ENCODE assay signal across 13 cellular contexts in genomic region chr5:151023651-151024050, GRCh38. TPM values are rescaled to one million over a fixed set of nuclear protein-coding genes. Genes with fewer than 3 reads are reported as not detected.
DNase-seq lines count a peak whose midpoint lies in the region; ATAC-seq and TF ChIP-seq lines count a peak whose summit lies in the region.
"Had no signal": no experiment of that assay in that cellular context is flagged by ENCODE, and none has a peak within 500 bp of the region (broad histone marks: within the 10 kb centered on the region; RNA-seq: fewer than 3 reads in every experiment).

No MANE protein-coding gene starts in this region.

- H3K9ac ChIP-seq in duodenal mucosa (ENCODE audit: low read depth in 1 of 2, low read length in 2 of 2), result no peak overlapping the region
- H3K9ac ChIP-seq in liver (ENCODE audit: low read depth in 1 of 2, low read length in 2 of 2), result no peak overlapping the region

- no peak for ATAC-seq in GM18907 (IDR thresholded peaks at IDR 0.05; ENCODE audit: unreplicated experiment)
- ATAC-seq: SK-N-SH treated with all-trans-retinoic acid at 6 μM for 48 hours had no signal

- H3K4me3 Mint-ChIP-seq in immature natural killer cell, result no peak overlapping the region

- TF ChIP-seq POLR2A in testis (IDR thresholded peaks at IDR 0.05), result no peak

- DNase-seq in M059J (ENCODE audit: low read depth) (peak; percentile 83), testis (peak; percentile 75), NCI-H510A treated with DMSO at 0.1 percent for 48 hours (lab: John Stamatoyannopoulos, UW) (no peak), immature natural killer cell (no peak), cortex of kidney (lab: John Stamatoyannopoulos, UW) (no peak)
- DNase-seq: islet precursor cell; NCI-H1105 treated with DMSO at 0.1 percent for 48 hours; stimulated activated CD4-positive, alpha-beta T cell treated with anti-CD3 and anti-CD28 coated beads, Interleukin-1b, Interleukin-23, amount 100 ng/mL, for 48 hours had no signal

- H3K27ac Mint-ChIP-seq in immature natural killer cell, result peak overlapping the region in 1 of 6 donors; percentile 31

- H3K27ac ChIP-seq in duodenal mucosa (ENCODE audit: low read depth, low read length), result peak overlapping the region; percentile 80
- peak overlapping the region; percentile 83 to 89 for H3K27ac ChIP-seq in liver (ENCODE audit: low read depth in 1 of 2, low read length in 2 of 2)
- H3K27ac ChIP-seq in testis, result peak overlapping the region; percentile 75 to 85

- no peaks in the 10 kb centered on the region for H3K9me3 Mint-ChIP-seq in immature natural killer cell

- TF ChIP-seq CTCF in liver (IDR thresholded peaks at IDR 0.05; ENCODE audit: low read depth, low read length, missing input control) (no peak), testis (IDR thresholded peaks at IDR 0.05) (no peak)

- no peak for TF ChIP-seq RAD21 in liver (IDR thresholded peaks at IDR 0.05)

- H3K27me3 ChIP-seq in duodenal mucosa (ENCODE audit: control insufficient read depth in 1 of 2, insufficient read depth in 2 of 2, low read length in 2 of 2) (no peaks in the 10 kb centered on the region), liver (ENCODE audit: control insufficient read depth in 4 of 4, insufficient read depth in 4 of 4, low read length in 3 of 4) (no peaks in the 10 kb centered on the region), testis (no peaks in the 10 kb centered on the region)

- H3K36me3 Mint-ChIP-seq in immature natural killer cell, result peaks cover 3 to 22% (median 4%) of the 10 kb centered on the region in 3 donors

- WGBS in liver, result 59% methylated on average over 8 of the region's 8 CpGs
- 45 to 53% methylated on average over 7 to 8 of the region's 8 CpGs for WGBS in testis, 2 donors

- H3K4me1 ChIP-seq in duodenal mucosa (ENCODE audit: control insufficient read depth in 1 of 2, insufficient read depth in 2 of 2, low read length in 2 of 2) (peaks cover 29 to 47% of the 10 kb centered on the region in 2 donors), liver (ENCODE audit: control insufficient read depth in 4 of 4, insufficient read depth in 4 of 4, low read length in 3 of 4) (peaks cover 8 to 46% (median 25%) of the 10 kb centered on the region in 4 donors), testis (peaks cover 53% of the 10 kb centered on the region)

- intact Hi-C loops in testis (cut with DNase I; ENCODE audit: low total_unique reads), result no loop called here

- H3K36me3 ChIP-seq in duodenal mucosa (ENCODE audit: control insufficient read depth in 1 of 2, insufficient read depth in 2 of 2, low read length in 2 of 2) (peaks cover 12 to 30% of the 10 kb centered on the region in 2 donors), liver (ENCODE audit: control insufficient read depth in 4 of 4, insufficient read depth in 3 of 4, low read depth in 1 of 4, low read length in 3 of 4) (peaks cover 5 to 34% (median 29%) of the 10 kb centered on the region in 4 donors), testis (ENCODE audit: low read depth, missing control alignments) (no peaks in the 10 kb centered on the region)

- H3K4me1 Mint-ChIP-seq in immature natural killer cell, result peaks cover 21 to 22% of the 10 kb centered on the region in 2 donors

- H3K9me3 ChIP-seq in duodenal mucosa (ENCODE audit: control insufficient read depth in 1 of 2, low read length in 2 of 2) (no peaks in the 10 kb centered on the region), liver (ENCODE audit: control insufficient read depth in 4 of 4, low read length in 3 of 4) (no peaks in the 10 kb centered on the region), testis (no peaks in the 10 kb centered on the region)

- H3K4me3 ChIP-seq in duodenal mucosa (ENCODE audit: low read depth in 1 of 2, low read length in 2 of 2) (peak overlapping the region in 1 of 2 donors; percentile 38), liver (ENCODE audit: low read depth in 1 of 3, low read length in 3 of 3) (peak overlapping the region in 1 of 3 donors; percentile 8), testis (no peak overlapping the region)

- peaks cover 2% of the 10 kb centered on the region in 3 donors for H3K27me3 Mint-ChIP-seq in immature natural killer cell (ENCODE audit: low read depth in 3 of 3)

TF ChIP-seq in liver, 16 proteins besides CTCF, POLR2A, EP300 and RAD21:
- TF ChIP-seq NR2F2 (IDR thresholded peaks at IDR 0.05) (peak; percentile 32), MAX (IDR thresholded peaks at IDR 0.05) (no peak), FOXA2 (IDR thresholded peaks at IDR 0.05) (no peak), RXRA (IDR thresholded peaks at IDR 0.05) (peak in 1 of 2 donors; percentile 45), TAF1 (conservative IDR thresholded peaks at IDR 0.05) (no peak), SP1 (IDR thresholded peaks at IDR 0.05) (peak; percentile 21), HNF4A (conservative IDR thresholded peaks at IDR 0.05) (no peak), ZBTB33 (IDR thresholded peaks at IDR 0.05) (no peak), HNF4G (IDR thresholded peaks at IDR 0.05) (no peak), YY1 (IDR thresholded peaks at IDR 0.05) (no peak), ATF3 (IDR thresholded peaks at IDR 0.05) (no peak), GABPA (IDR thresholded peaks at IDR 0.05 in 1 of 2, conservative IDR thresholded peaks at IDR 0.05 in 1 of 2) (peak in 1 of 2 donors; percentile 34), FOXA1 (IDR thresholded peaks at IDR 0.05) (no peak), JUND (IDR thresholded peaks at IDR 0.05) (no peak), REST (IDR thresholded peaks at IDR 0.05) (no peak), EGR1 (IDR thresholded peaks at IDR 0.05; ENCODE audit: low read depth in 2 of 2) (no peak)
TF ChIP-seq in liver: peak in this region for 4.

RNA-seq across cellular contexts. Expression of gene GPX3, which starts 3.3 kb away (rescaled TPM):
- 62.3 and 68.5 TPM in 2 replicates for total RNA-seq in M059J (2014; rRNA removed; shearing (Covaris generic))
- total RNA-seq in liver, result 100 to 1,000 TPM in 1 of 2 donors, 10 to 100 TPM in 1; 72.9 to 156 TPM
- 100 to 1,000 TPM; 318 to 878 TPM for polyA plus RNA-seq in liver
- total RNA-seq in testis, result 100 to 1,000 TPM; 216 to 224 TPM
- polyA plus RNA-seq in testis (ENCODE audit: insufficient read depth, low read depth, low replicate concordance), result 119 TPM
- polyA plus RNA-seq in immature natural killer cell, result under 1 TPM in 1 of 3 donors, not detected in 2; 0.96 TPM
- total RNA-seq: activated CD8-positive, alpha-beta memory T cell treated with anti-CD3 and anti-CD28 coated beads for 36 hours had no signal

RNA-seq across cellular contexts. Expression of gene TNIP1, which starts 57.2 kb away (rescaled TPM):
- 85.3 and 116 TPM in 2 replicates for total RNA-seq in M059J (2014; rRNA removed; shearing (Covaris generic))
- total RNA-seq in liver, result 100 to 1,000 TPM in 1 of 2 donors, 10 to 100 TPM in 1; 50.9 to 101 TPM
- 10 to 100 TPM; 33.2 to 45.1 TPM for polyA plus RNA-seq in liver
- total RNA-seq in testis, result 10 to 100 TPM; 48.4 to 58.3 TPM
- 43.5 TPM for polyA plus RNA-seq in testis (ENCODE audit: insufficient read depth, low read depth, low replicate concordance)
- 10 to 100 TPM; 21.8 to 62.4 (median 40.2) TPM for polyA plus RNA-seq in immature natural killer cell

Comparison
In these comparisons a context has a peak if more than half of its experiments do, and no peak if none do; other contexts are left out.
1. DNase-seq: peak in M059J (single experiment) and testis (single experiment); none in NCI-H510A treated with DMSO at 0.1 percent for 48 hours (single experiment), immature natural killer cell (0 of 3) and cortex of kidney (single experiment).
2. Peak in every context shown above with its lines, with median percentiles within 50 percentile points of each other: H3K27ac ChIP-seq.